In the genomic region with DNA sequence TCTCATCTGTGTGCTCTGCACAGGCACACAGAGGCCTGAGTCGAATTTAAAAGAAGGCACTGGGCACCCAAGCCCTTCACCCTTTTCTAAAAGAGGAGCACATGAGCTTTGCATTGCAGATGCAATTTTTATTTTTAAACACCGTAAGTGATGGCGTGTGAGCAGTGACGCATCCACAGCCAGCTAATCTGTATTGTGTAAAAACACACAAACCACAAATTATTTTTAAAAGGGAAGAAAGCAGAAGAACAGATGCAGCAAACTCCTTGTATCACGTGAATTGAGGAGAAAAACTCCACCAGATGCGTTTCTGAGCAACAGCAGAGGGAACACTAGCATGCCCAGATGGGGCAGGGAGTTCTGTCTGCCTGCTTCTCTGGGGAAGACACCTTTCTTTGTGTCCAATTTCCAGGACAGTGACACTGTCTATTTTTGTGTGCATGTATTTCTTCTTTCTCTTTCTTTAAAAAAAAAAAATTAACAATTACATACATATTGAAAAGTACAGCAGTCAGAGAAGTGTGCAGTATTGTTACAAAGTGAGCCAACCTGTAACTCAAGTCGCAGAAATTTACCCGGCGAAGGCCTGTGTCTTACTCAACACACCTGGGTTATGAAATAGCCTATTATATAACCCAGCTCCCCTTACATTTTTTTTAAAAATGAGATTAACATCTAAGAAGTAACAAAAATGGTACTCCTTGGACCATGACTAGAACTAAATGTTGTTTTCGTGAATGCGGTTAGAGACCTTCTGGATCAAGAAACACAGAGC, we compare ENCODE assay signal across 8 cellular contexts. TPM values are rescaled to one million over a fixed set of nuclear protein-coding genes. Genes with fewer than 3 reads are reported as not detected.
DNase-seq lines count a peak whose midpoint lies in the region; ATAC-seq and TF ChIP-seq lines count a peak whose summit lies in the region.

No MANE protein-coding gene starts in this region.

- in situ Hi-C loops in GM13977 (cut with MboI; ENCODE audit: low pct_unique_long_range_greater_than_20kb, low sequenced_read_pairs, unreplicated experiment): no loop called here

- TF ChIP-seq CTCF in GM13977 (IDR thresholded peaks at IDR 0.05; ENCODE audit: extremely low read depth, insufficient read depth, missing control alignments) (no peak), breast epithelium (IDR thresholded peaks at IDR 0.05) (no peak)

- DNase-seq in GM13977 (ENCODE audit: low spot score) (peak; percentile 50), breast epithelium (ENCODE audit: low spot score in 2 of 2) (no peak), pons (ENCODE audit: low spot score) (peak; percentile 63), islet precursor cell (no peak), NCI-H82 (lab: John Stamatoyannopoulos, UW) (no peak)
- DNase-seq in central memory CD4-positive, alpha-beta T cell: no peak

- no peaks in the 10 kb centered on the region for H3K27me3 Mint-ChIP-seq in activated T-helper 17 cell treated with anti-CD3 and anti-CD28 coated beads, Interleukin-2, amount 50 U/mL, for 72 hours

- intact Hi-C loops in breast epithelium (cut with DNase I; ENCODE audit: low total_unique reads): no loop called here

- no peaks in the 10 kb centered on the region for H3K36me3 ChIP-seq in breast epithelium

- H3K4me3 Mint-ChIP-seq in activated T-helper 17 cell treated with anti-CD3 and anti-CD28 coated beads, Interleukin-2, amount 50 U/mL, for 72 hours: no peak overlapping the region

- no peaks in the 10 kb centered on the region for H3K9me3 Mint-ChIP-seq in activated T-helper 17 cell treated with anti-CD3 and anti-CD28 coated beads, Interleukin-2, amount 50 U/mL, for 72 hours

- ATAC-seq in HG03469 (IDR thresholded peaks at IDR 0.05; ENCODE audit: unreplicated experiment): peak; percentile 49
- ATAC-seq in activated T-helper 17 cell treated with anti-CD3 and anti-CD28 coated beads, Interleukin-2, amount 50 U/mL, for 72 hours (replicated peaks): no peak

- TF ChIP-seq POLR2A in breast epithelium (IDR thresholded peaks at IDR 0.05): no peak

- no peaks in the 10 kb centered on the region for H3K36me3 Mint-ChIP-seq in activated T-helper 17 cell treated with anti-CD3 and anti-CD28 coated beads, Interleukin-2, amount 50 U/mL, for 72 hours (ENCODE audit: low read depth)

- H3K4me1 Mint-ChIP-seq in activated T-helper 17 cell treated with anti-CD3 and anti-CD28 coated beads, Interleukin-2, amount 50 U/mL, for 72 hours: peaks cover 12% of the 10 kb centered on the region

- no peak overlapping the region for H3K27ac Mint-ChIP-seq in activated T-helper 17 cell treated with anti-CD3 and anti-CD28 coated beads, Interleukin-2, amount 50 U/mL, for 72 hours

- H3K4me3 ChIP-seq in breast epithelium: no peak overlapping the region

- peak overlapping the region; percentile 50 to 68 for H3K27ac ChIP-seq in breast epithelium

- H3K27me3 ChIP-seq in breast epithelium: no peaks in the 10 kb centered on the region

- H3K4me1 ChIP-seq in breast epithelium: no peaks in the 10 kb centered on the region

- no peaks in the 10 kb centered on the region for H3K9me3 ChIP-seq in breast epithelium

RNA-seq across cellular contexts. Expression of gene EEPD1, which starts 39.2 kb away (rescaled TPM):
- total RNA-seq in breast epithelium: 10 to 100 TPM in 2 of 3 donors, 1 to 10 TPM in 1; 6.4 to 32.5 (median 10.5) TPM
- total RNA-seq in activated T-helper 17 cell treated with anti-CD3 and anti-CD28 coated beads, Interleukin-2, amount 50 U/mL, for 72 hours: 1 to 10 TPM in 1 of 2 donors, under 1 TPM in 1; 0.95 to 5.1 TPM

Comparison
In these comparisons a context has a peak if more than half of its experiments do, and no peak if none do; other contexts are left out.
1. DNase-seq: peak in GM13977 (single experiment) and pons (single experiment); none in breast epithelium (0 of 2), islet precursor cell (single experiment), NCI-H82 (single experiment) and central memory CD4-positive, alpha-beta T cell (single experiment).